In genomic region chrX:17415242-17415815, GRCh38 we compare ENCODE assay signal across 22 cellular contexts. TPM values are rescaled to one million over a fixed set of nuclear protein-coding genes. Genes with fewer than 3 reads are reported as not detected.
A peak's percentile ranks its signal among the peaks of the same experiment; 100 is the strongest.
DNase-seq lines count a peak whose midpoint lies in the region; ATAC-seq, FAIRE-seq and TF ChIP-seq lines count a peak whose summit lies in the region.
"Had no signal": no experiment of that assay in that cellular context is flagged by ENCODE, and none has a peak within 500 bp of the region (broad histone marks: within the 10 kb centered on the region; RNA-seq: fewer than 3 reads in every experiment).

No MANE protein-coding gene starts in this region.

- H3K9me3 ChIP-seq in HUES48 (ENCODE audit: control insufficient read depth, insufficient read depth, low read length) (no peaks in the 10 kb centered on the region), keratinocyte (ENCODE audit: control insufficient read depth, low read depth, low read length) (no peaks in the 10 kb centered on the region), thoracic aorta (no peaks in the 10 kb centered on the region)
- H3K9me3 ChIP-seq: BLaER1 treated with 17β-estradiol and CSF1 and Interleukin-3, amounts not matched to agents 10 nM and 100 nM; left ventricle myocardium inferior; SJCRH30; suprapubic skin had no signal

- peaks cover 12% of the 10 kb centered on the region for H3K27me3 ChIP-seq in HUES48 (ENCODE audit: control insufficient read depth, insufficient read depth, low read length)
- H3K27me3 ChIP-seq in keratinocyte (ENCODE audit: control insufficient read depth, extremely low read depth, insufficient read depth, low read length): no peaks in the 10 kb centered on the region
- H3K27me3 ChIP-seq in thoracic aorta (replicated peaks; ENCODE audit: insufficient read depth): no peaks in the 10 kb centered on the region
- H3K27me3 ChIP-seq: SJCRH30, suprapubic skin had no signal

- no peak for TF ChIP-seq CTCF in keratinocyte (optimal IDR thresholded peaks at IDR 0.05 in 1 of 3, IDR thresholded peaks at IDR 0.05 in 1 of 3, conservative IDR thresholded peaks at IDR 0.05 in 1 of 3; ENCODE audit: extremely low read depth in 1 of 3, insufficient read depth in 2 of 3, low read length in 3 of 3)
- no peak for TF ChIP-seq CTCF in thoracic aorta (IDR thresholded peaks at IDR 0.05)

- ATAC-seq in thoracic aorta (ENCODE audit: insufficient number of reproducible peaks, low FRiP score, low read depth): no peak
- no peak for ATAC-seq in HG03135 (IDR thresholded peaks at IDR 0.05; ENCODE audit: unreplicated experiment)
- no peak for ATAC-seq in HG03025 (IDR thresholded peaks at IDR 0.05; ENCODE audit: low FRiP score, unreplicated experiment)
- no peak for ATAC-seq in GM19328 (IDR thresholded peaks at IDR 0.05; ENCODE audit: unreplicated experiment)
- ATAC-seq: K562, T-helper 17 cell had no signal

- no peaks in the 10 kb centered on the region for H4K20me1 ChIP-seq in keratinocyte (ENCODE audit: control insufficient read depth, extremely low read depth, insufficient read depth, low read length)
- H4K20me1 ChIP-seq: BLaER1 treated with 17β-estradiol and CSF1 and Interleukin-3, amounts not matched to agents 10 nM and 100 nM had no signal

- H3K9ac ChIP-seq in HUES48 (ENCODE audit: low read depth, low read length): no peak overlapping the region
- no peak overlapping the region for H3K9ac ChIP-seq in keratinocyte (ENCODE audit: control insufficient read depth, extremely low read depth, insufficient read depth, low read length)
- H3K9ac ChIP-seq: BLaER1 treated with 17β-estradiol and CSF1 and Interleukin-3, amounts not matched to agents 10 nM and 100 nM had no signal

- no peak for FAIRE-seq in keratinocyte (lab: Jason Lieb, UNC)
- FAIRE-seq: frontal cortex, GM12891, K562 had no signal

- peaks cover 29% of the 10 kb centered on the region for H3K79me2 ChIP-seq in keratinocyte (ENCODE audit: control insufficient read depth, insufficient read depth, low read length)

- H3K36me3 ChIP-seq in HUES48 (ENCODE audit: control insufficient read depth, insufficient read depth, low read length): no peaks in the 10 kb centered on the region
- H3K36me3 ChIP-seq in keratinocyte (ENCODE audit: control insufficient read depth in 2 of 2, extremely low read depth in 1 of 2, insufficient read depth in 2 of 2, low read length in 2 of 2): no peaks in the 10 kb centered on the region
- no peaks in the 10 kb centered on the region for H3K36me3 ChIP-seq in thoracic aorta
- H3K36me3 ChIP-seq: BLaER1 treated with 17β-estradiol and CSF1 and Interleukin-3, amounts not matched to agents 10 nM and 100 nM; left ventricle myocardium inferior; SJCRH30; suprapubic skin had no signal

- no peaks in the 10 kb centered on the region for H3K9me1 ChIP-seq in keratinocyte (ENCODE audit: control insufficient read depth, extremely low read depth, insufficient read depth, low read length)

- H3K4me3 ChIP-seq in HUES48 (ENCODE audit: low read depth, low read length): peak overlapping the region; percentile 23; the same call in 1 of the 2 replicates
- no peak overlapping the region for H3K4me3 ChIP-seq in keratinocyte (ENCODE audit: control insufficient read depth in 2 of 3, extremely low read depth in 1 of 3, insufficient read depth in 2 of 3, low read depth in 1 of 3, low read length in 3 of 3)
- H3K4me3 ChIP-seq in thoracic aorta: peak overlapping the region; percentile 41
- H3K4me3 ChIP-seq: BLaER1 treated with 17β-estradiol and CSF1 and Interleukin-3, amounts not matched to agents 10 nM and 100 nM; K562; left ventricle myocardium inferior; SJCRH30; suprapubic skin had no signal

- H3K27ac ChIP-seq in HUES48 (ENCODE audit: low read depth, low read length) (peak overlapping the region; percentile 73), keratinocyte (ENCODE audit: control insufficient read depth, insufficient read depth, low read length) (peak overlapping the region; percentile 71), thoracic aorta (peak overlapping the region in 1 of 2 donors; percentile 61)
- H3K27ac ChIP-seq: BLaER1 treated with 17β-estradiol and CSF1 and Interleukin-3, amounts not matched to agents 10 nM and 100 nM; left ventricle myocardium inferior; SJCRH30; VCaP had no signal

- DNase-seq in astrocyte of the hippocampus (ENCODE audit: low read depth, low spot score) (peak; percentile 77), keratinocyte (ENCODE audit: low read depth, low spot score) (no peak), thoracic aorta (ENCODE audit: low spot score) (no peak)
- DNase-seq: activated naive CD4-positive, alpha-beta T cell treated with Interleukin-2 at 50 U/mL for 16 hours; GF-D8; NCI-H1048; NCI-H2107; NCI-H748 treated with DMSO at 0.1 percent for 48 hours; OCI-M1; T-helper 17 cell had no signal

- peak overlapping the region; percentile 76 for H3K4me2 ChIP-seq in keratinocyte (ENCODE audit: control insufficient read depth, extremely low read depth, insufficient read depth, low read depth, low read length)

- H2AFZ ChIP-seq in keratinocyte (ENCODE audit: control insufficient read depth, low read length): no peak overlapping the region

- dilution Hi-C loops in keratinocyte (cut with MboI; ENCODE audit: extremely low pct_ligation_motif_present, low sequenced_read_pairs): no loop called here

- H3K4me1 ChIP-seq in HUES48 (ENCODE audit: control insufficient read depth, insufficient read depth, low read length) (peaks cover 52% of the 10 kb centered on the region), keratinocyte (ENCODE audit: control insufficient read depth, extremely low read depth, insufficient read depth, low read length) (peaks cover 53% of the 10 kb centered on the region), thoracic aorta (ENCODE audit: control insufficient read depth in 1 of 2, low read depth in 2 of 2) (peaks cover 6 to 37% of the 10 kb centered on the region in 2 donors)
- H3K4me1 ChIP-seq: left ventricle myocardium inferior, SJCRH30 had no signal

RNA-seq across cellular contexts. Expression of gene NHS, which starts 40.3 kb away (rescaled TPM):
- polyA plus RNA-seq in keratinocyte: 3.6 to 5.4 TPM (median 3.7 TPM) in 3 replicates
- 3.3 TPM for polyA plus RNA-seq in keratinocyte (2011; ENCODE audit: low read depth)
- 1.8 and 2.3 TPM in 2 replicates for polyA plus RNA-seq in keratinocyte (2011; cell fraction: cytosol; rRNA removed)
- 11.5 and 12.4 TPM in 2 replicates for polyA plus RNA-seq in keratinocyte (2011; cell fraction: nucleus; rRNA removed)
- 2.5 and 5.1 TPM in 2 replicates for polyA plus RNA-seq in keratinocyte (2012; ENCODE audit: low replicate concordance)
- polyA minus RNA-seq in keratinocyte: 6.2 to 10.9 TPM (median 7.4 TPM) in 3 replicates
- 2.9 TPM for polyA minus RNA-seq in keratinocyte (2011; cell fraction: cytosol; rRNA and poly(A)+ RNA removed)
- polyA minus RNA-seq in keratinocyte (2011; cell fraction: nucleus; rRNA and poly(A)+ RNA removed): 7.9 and 14.3 TPM in 2 replicates
- total RNA-seq in thoracic aorta: 10 to 100 TPM; 23.3 to 29.6 TPM
- polyA plus RNA-seq: K562 had no signal

Comparison
In these comparisons a context has a peak if more than half of its experiments do, and no peak if none do; other contexts are left out.
1. H3K4me3 ChIP-seq: peak in HUES48 (single experiment) and thoracic aorta (single experiment); none in keratinocyte (0 of 3).